ENCODE assay signal across 8 cellular contexts in the genomic region with DNA sequence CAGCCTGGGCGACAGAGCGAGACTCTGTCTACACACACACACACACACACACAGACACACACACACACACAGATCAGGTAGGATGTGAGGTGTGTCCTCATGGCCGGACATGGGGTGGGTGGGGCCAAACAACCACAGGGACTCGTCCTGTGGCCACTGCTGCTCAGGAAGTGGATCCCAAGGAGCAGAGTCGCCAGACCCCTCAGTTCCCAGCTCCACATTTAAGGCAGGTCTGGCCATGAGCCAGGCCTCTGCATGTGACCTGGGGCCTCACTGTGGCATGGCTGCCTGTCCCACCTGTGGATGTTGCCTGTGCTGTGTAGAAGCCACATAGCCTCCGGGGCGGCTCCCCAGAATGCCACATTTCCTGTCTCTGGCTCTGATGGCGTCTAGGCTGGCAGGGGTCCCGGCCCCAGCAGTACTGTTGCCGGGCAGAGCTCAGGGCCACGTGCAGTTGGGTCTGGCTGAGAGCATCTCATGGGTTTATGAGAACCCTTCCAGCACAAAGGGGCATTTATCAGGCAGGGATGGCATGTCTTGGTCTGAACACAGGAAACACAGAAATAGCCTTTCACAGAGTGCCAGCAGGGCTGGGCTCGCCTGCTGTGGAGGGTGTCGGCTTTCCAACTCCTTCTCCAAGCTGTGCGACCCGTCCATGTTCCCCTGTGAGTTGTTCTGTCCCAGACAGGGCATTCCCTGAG.
DNase-seq lines count a peak whose midpoint lies in the region; ATAC-seq and FAIRE-seq lines count a peak whose summit lies in the region.

No MANE protein-coding gene starts in this region.

- peaks cover 51% of the 10 kb centered on the region for H3K4me1 Mint-ChIP-seq in stimulated activated effector memory CD8-positive, alpha-beta T cell treated with anti-CD3 and anti-CD28 coated beads, Interleukin-12 subunit alpha, Interleukin-12 subunit beta, amount 100 ng/mL, for 72 hours

- peaks cover 15% of the 10 kb centered on the region for H3K36me3 Mint-ChIP-seq in stimulated activated effector memory CD8-positive, alpha-beta T cell treated with anti-CD3 and anti-CD28 coated beads, Interleukin-12 subunit alpha, Interleukin-12 subunit beta, amount 100 ng/mL, for 72 hours

- DNase-seq in NCI-H2196 (lab: John Stamatoyannopoulos, UW; ENCODE audit: unreplicated experiment), result peak; percentile 67
- no peak for DNase-seq in NCI-H2196 treated with DMSO at 0.1 percent for 48 hours (lab: John Stamatoyannopoulos, UW; ENCODE audit: unreplicated experiment)
- DNase-seq in activated T-cell treated with anti-CD3 and anti-CD28 coated beads, Interleukin-2, amount 50 U/mL, for 1 hour, result peak; percentile 72
- peak; percentile 53 for DNase-seq in germinal center (ENCODE audit: low spot score)
- no peak for DNase-seq in stimulated activated effector memory CD8-positive, alpha-beta T cell treated with anti-CD3 and anti-CD28 coated beads, Interleukin-12 subunit alpha, Interleukin-12 subunit beta, amount 100 ng/mL, for 72 hours (ENCODE audit: low spot score in 2 of 2)
- DNase-seq in GM19239 (ENCODE audit: insufficient read length, low spot score), result no peak

- peaks cover 6% of the 10 kb centered on the region for H3K9me3 Mint-ChIP-seq in stimulated activated effector memory CD8-positive, alpha-beta T cell treated with anti-CD3 and anti-CD28 coated beads, Interleukin-12 subunit alpha, Interleukin-12 subunit beta, amount 100 ng/mL, for 72 hours

- FAIRE-seq in GM19239 (lab: Jason Lieb, UNC), result no peak

- peak overlapping the region; percentile 38 for H3K4me3 Mint-ChIP-seq in stimulated activated effector memory CD8-positive, alpha-beta T cell treated with anti-CD3 and anti-CD28 coated beads, Interleukin-12 subunit alpha, Interleukin-12 subunit beta, amount 100 ng/mL, for 72 hours

- ATAC-seq in stimulated activated effector memory CD8-positive, alpha-beta T cell treated with anti-CD3 and anti-CD28 coated beads, Interleukin-12 subunit alpha, Interleukin-12 subunit beta, amount 100 ng/mL, for 72 hours, result peak; percentile 65
- ATAC-seq in HG03432 (IDR thresholded peaks at IDR 0.05; ENCODE audit: unreplicated experiment), result no peak
- no peak for ATAC-seq in HG03521 (IDR thresholded peaks at IDR 0.05; ENCODE audit: unreplicated experiment)

- peak overlapping the region; percentile 94 for H3K27ac Mint-ChIP-seq in stimulated activated effector memory CD8-positive, alpha-beta T cell treated with anti-CD3 and anti-CD28 coated beads, Interleukin-12 subunit alpha, Interleukin-12 subunit beta, amount 100 ng/mL, for 72 hours

Comparison
In these comparisons a context has a peak if more than half of its experiments do, and no peak if none do; other contexts are left out.
1. DNase-seq: peak in NCI-H2196 (single experiment), activated T-cell treated with anti-CD3 and anti-CD28 coated beads, Interleukin-2, amount 50 U/mL, for 1 hour (single experiment) and germinal center (single experiment); none in NCI-H2196 treated with DMSO at 0.1 percent for 48 hours (single experiment), stimulated activated effector memory CD8-positive, alpha-beta T cell treated with anti-CD3 and anti-CD28 coated beads, Interleukin-12 subunit alpha, Interleukin-12 subunit beta, amount 100 ng/mL, for 72 hours (0 of 2) and GM19239 (single experiment).